In the genomic region with DNA sequence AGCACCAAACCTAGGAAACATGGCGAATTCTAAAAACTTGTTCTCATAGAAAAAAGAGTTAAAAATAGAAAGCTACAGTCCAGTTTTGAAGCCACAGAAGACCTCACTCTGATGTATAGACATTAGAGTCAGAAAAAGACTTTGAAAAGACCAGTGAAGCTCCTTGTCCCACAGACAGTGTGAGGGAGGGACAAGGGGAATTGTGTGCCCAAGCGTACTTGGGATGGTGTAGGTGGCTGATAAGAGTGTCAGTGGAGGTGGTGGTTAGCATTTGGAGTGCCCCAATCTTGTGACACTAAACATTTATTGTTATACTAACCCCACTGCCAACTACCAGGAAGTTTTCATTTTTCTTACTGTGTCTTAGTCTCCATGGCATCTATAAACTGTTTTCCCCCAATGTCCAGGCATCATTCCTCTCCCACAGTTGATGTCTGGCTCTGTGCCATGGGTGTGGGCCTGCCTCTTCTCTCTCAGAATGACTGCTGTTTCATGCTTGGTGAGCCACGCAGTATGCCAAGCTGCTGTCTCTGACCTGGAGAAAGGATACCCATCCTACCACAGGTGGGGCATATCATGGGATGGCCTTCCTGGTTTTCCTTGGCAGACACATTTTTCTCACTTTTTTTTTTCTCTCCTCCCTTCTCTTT, we compare ENCODE assay signal across 21 cellular contexts.
DNase-seq lines count a peak whose midpoint lies in the region; ATAC-seq, FAIRE-seq and TF ChIP-seq lines count a peak whose summit lies in the region.
"Had no signal": no experiment of that assay in that cellular context is flagged by ENCODE, and none has a peak within 500 bp of the region (broad histone marks: within the 10 kb centered on the region; RNA-seq: fewer than 3 reads in every experiment).

No MANE protein-coding gene starts in this region.

- peaks cover 5% of the 10 kb centered on the region for H3K4me1 Mint-ChIP-seq in activated naive CD8-positive, alpha-beta T cell treated with anti-CD3 and anti-CD28 coated beads, Interleukin-2, amount 50 U/mL, for 24 hours
- no peaks in the 10 kb centered on the region for H3K4me1 Mint-ChIP-seq in activated naive CD8-positive, alpha-beta T cell treated with anti-CD3 and anti-CD28 coated beads for 36 hours
- H3K4me1 Mint-ChIP-seq in stimulated activated naive CD8-positive, alpha-beta T cell treated with anti-CD3 and anti-CD28 coated beads, Interleukin-15, Interleukin-2, amounts not matched to agents 100 ng/mL and 50 ng/mL, for 24 hours (ENCODE audit: low read depth): peaks cover 12% of the 10 kb centered on the region

- no peak overlapping the region for H2AFZ ChIP-seq in KMS-11 (ENCODE audit: low read depth)

- H3K36me3 Mint-ChIP-seq in activated naive CD8-positive, alpha-beta T cell treated with anti-CD3 and anti-CD28 coated beads, Interleukin-2, amount 50 U/mL, for 24 hours (ENCODE audit: low read depth): no peaks in the 10 kb centered on the region
- H3K36me3 Mint-ChIP-seq in activated naive CD8-positive, alpha-beta T cell treated with anti-CD3 and anti-CD28 coated beads for 36 hours: no peaks in the 10 kb centered on the region
- no peaks in the 10 kb centered on the region for H3K36me3 Mint-ChIP-seq in stimulated activated naive CD8-positive, alpha-beta T cell treated with anti-CD3 and anti-CD28 coated beads, Interleukin-15, Interleukin-2, amounts not matched to agents 100 ng/mL and 50 ng/mL, for 24 hours (ENCODE audit: low read depth)
- H3K36me3 Mint-ChIP-seq: CD4-positive, CD25-positive, alpha-beta regulatory T cell had no signal

- peak; percentile 68 for FAIRE-seq in bronchial epithelial cell (lab: Jason Lieb, UNC)
- FAIRE-seq: A549 had no signal

- H3K4me3 ChIP-seq in KMS-11 (IDR thresholded peaks at IDR 0.05; ENCODE audit: insufficient read depth, low read depth, low read length) (no peak overlapping the region), bronchial epithelial cell (ENCODE audit: low read depth, low read length) (no peak overlapping the region)
- H3K4me3 ChIP-seq: A549, stomach had no signal

- H3K36me3 ChIP-seq in KMS-11 (ENCODE audit: insufficient read depth) (peaks cover 12% of the 10 kb centered on the region; the same call in 1 of the 2 replicates), bronchial epithelial cell (ENCODE audit: control insufficient read depth, insufficient read depth, low read length) (no peaks in the 10 kb centered on the region)
- H3K36me3 ChIP-seq: stomach had no signal

- H3K27me3 Mint-ChIP-seq in activated naive CD8-positive, alpha-beta T cell treated with anti-CD3 and anti-CD28 coated beads, Interleukin-2, amount 50 U/mL, for 24 hours: peaks cover 2% of the 10 kb centered on the region
- H3K27me3 Mint-ChIP-seq in activated naive CD8-positive, alpha-beta T cell treated with anti-CD3 and anti-CD28 coated beads for 36 hours: peaks cover 4% of the 10 kb centered on the region
- H3K27me3 Mint-ChIP-seq in stimulated activated naive CD8-positive, alpha-beta T cell treated with anti-CD3 and anti-CD28 coated beads, Interleukin-15, Interleukin-2, amounts not matched to agents 100 ng/mL and 50 ng/mL, for 24 hours: peaks cover 3% of the 10 kb centered on the region

- H3K27me3 ChIP-seq in KMS-11 (ENCODE audit: insufficient read depth, low read depth): no peaks in the 10 kb centered on the region
- no peaks in the 10 kb centered on the region for H3K27me3 ChIP-seq in bronchial epithelial cell (ENCODE audit: control insufficient read depth, insufficient read depth, low read length)
- H3K27me3 ChIP-seq: stomach had no signal

- peak overlapping the region; percentile 41 for H3K27ac Mint-ChIP-seq in activated naive CD8-positive, alpha-beta T cell treated with anti-CD3 and anti-CD28 coated beads, Interleukin-2, amount 50 U/mL, for 24 hours
- H3K27ac Mint-ChIP-seq in activated naive CD8-positive, alpha-beta T cell treated with anti-CD3 and anti-CD28 coated beads for 36 hours: no peak overlapping the region
- peak overlapping the region; percentile 74 for H3K27ac Mint-ChIP-seq in stimulated activated naive CD8-positive, alpha-beta T cell treated with anti-CD3 and anti-CD28 coated beads, Interleukin-15, Interleukin-2, amounts not matched to agents 100 ng/mL and 50 ng/mL, for 24 hours
- H3K27ac Mint-ChIP-seq: CD4-positive, CD25-positive, alpha-beta regulatory T cell had no signal

- ATAC-seq in activated naive CD8-positive, alpha-beta T cell treated with anti-CD3 and anti-CD28 coated beads, Interleukin-2, amount 50 U/mL, for 24 hours: no peak
- no peak for ATAC-seq in HG02840 (IDR thresholded peaks at IDR 0.05; ENCODE audit: low FRiP score, unreplicated experiment)
- no peak for ATAC-seq in GM21515 (IDR thresholded peaks at IDR 0.05; ENCODE audit: unreplicated experiment)

- H3K4me1 ChIP-seq in KMS-11 (ENCODE audit: low read depth, poor library complexity, severe bottlenecking): peaks cover 100% of the 10 kb centered on the region
- H3K4me1 ChIP-seq: A549 had no signal

- H3K4me2 ChIP-seq in KMS-11: peak overlapping the region; percentile 98
- H3K4me2 ChIP-seq: A549 had no signal

- H3K27ac ChIP-seq in KMS-11: peak overlapping the region; percentile 100
- H3K27ac ChIP-seq: A549 had no signal

- no peak for TF ChIP-seq CTCF in KMS-11 (conservative IDR thresholded peaks at IDR 0.05; ENCODE audit: low read depth, low read length)
- no peak for TF ChIP-seq CTCF in bronchial epithelial cell (IDR thresholded peaks at IDR 0.05; ENCODE audit: insufficient read depth, low read length, severe bottlenecking)

- peaks cover 96% of the 10 kb centered on the region for H3K79me2 ChIP-seq in KMS-11 (ENCODE audit: insufficient read depth, low read depth)

- no peak overlapping the region for H3K4me3 Mint-ChIP-seq in activated naive CD8-positive, alpha-beta T cell treated with anti-CD3 and anti-CD28 coated beads, Interleukin-2, amount 50 U/mL, for 24 hours
- no peak overlapping the region for H3K4me3 Mint-ChIP-seq in activated naive CD8-positive, alpha-beta T cell treated with anti-CD3 and anti-CD28 coated beads for 36 hours
- no peak overlapping the region for H3K4me3 Mint-ChIP-seq in stimulated activated naive CD8-positive, alpha-beta T cell treated with anti-CD3 and anti-CD28 coated beads, Interleukin-15, Interleukin-2, amounts not matched to agents 100 ng/mL and 50 ng/mL, for 24 hours
- H3K4me3 Mint-ChIP-seq: CD4-positive, CD25-positive, alpha-beta regulatory T cell had no signal

- H4K20me1 ChIP-seq in KMS-11 (ENCODE audit: insufficient read depth): no peaks in the 10 kb centered on the region

- intact Hi-C loops in posterior vena cava (cut with DNase I): no loop called here

- no peak for DNase-seq in activated naive CD8-positive, alpha-beta T cell treated with anti-CD3 and anti-CD28 coated beads, Interleukin-2, amount 50 U/mL, for 24 hours
- no peak for DNase-seq in activated naive CD8-positive, alpha-beta T cell treated with anti-CD3 and anti-CD28 coated beads for 36 hours
- DNase-seq in bronchial epithelial cell (ENCODE audit: low read depth) (no peak), posterior vena cava (ENCODE audit: low spot score) (no peak)
- DNase-seq: activated CD4-positive, CD25-positive, alpha-beta regulatory T cell treated with anti-CD3 and anti-CD28 coated beads, Interleukin-2, amount 50 U/mL, for 72 hours; DND-41; effector CD4-positive, alpha-beta T cell; H7; hippocampal formation; left cardiac atrium; midbrain; NCI-H1436 treated with DMSO at 0.1 percent for 48 hours; SIG-M5; stimulated activated CD4-positive, alpha-beta T cell treated with anti-CD3 and anti-CD28 coated beads, Interleukin-15, amount 100 ng/mL, for 24 hours; stomach had no signal

- H3K9me3 Mint-ChIP-seq in activated naive CD8-positive, alpha-beta T cell treated with anti-CD3 and anti-CD28 coated beads, Interleukin-2, amount 50 U/mL, for 24 hours: no peaks in the 10 kb centered on the region
- no peaks in the 10 kb centered on the region for H3K9me3 Mint-ChIP-seq in activated naive CD8-positive, alpha-beta T cell treated with anti-CD3 and anti-CD28 coated beads for 36 hours
- no peaks in the 10 kb centered on the region for H3K9me3 Mint-ChIP-seq in stimulated activated naive CD8-positive, alpha-beta T cell treated with anti-CD3 and anti-CD28 coated beads, Interleukin-15, Interleukin-2, amounts not matched to agents 100 ng/mL and 50 ng/mL, for 24 hours

- peak overlapping the region; percentile 100; the same call in 1 of the 2 replicates for H3K9ac ChIP-seq in KMS-11
